In the genomic region with DNA sequence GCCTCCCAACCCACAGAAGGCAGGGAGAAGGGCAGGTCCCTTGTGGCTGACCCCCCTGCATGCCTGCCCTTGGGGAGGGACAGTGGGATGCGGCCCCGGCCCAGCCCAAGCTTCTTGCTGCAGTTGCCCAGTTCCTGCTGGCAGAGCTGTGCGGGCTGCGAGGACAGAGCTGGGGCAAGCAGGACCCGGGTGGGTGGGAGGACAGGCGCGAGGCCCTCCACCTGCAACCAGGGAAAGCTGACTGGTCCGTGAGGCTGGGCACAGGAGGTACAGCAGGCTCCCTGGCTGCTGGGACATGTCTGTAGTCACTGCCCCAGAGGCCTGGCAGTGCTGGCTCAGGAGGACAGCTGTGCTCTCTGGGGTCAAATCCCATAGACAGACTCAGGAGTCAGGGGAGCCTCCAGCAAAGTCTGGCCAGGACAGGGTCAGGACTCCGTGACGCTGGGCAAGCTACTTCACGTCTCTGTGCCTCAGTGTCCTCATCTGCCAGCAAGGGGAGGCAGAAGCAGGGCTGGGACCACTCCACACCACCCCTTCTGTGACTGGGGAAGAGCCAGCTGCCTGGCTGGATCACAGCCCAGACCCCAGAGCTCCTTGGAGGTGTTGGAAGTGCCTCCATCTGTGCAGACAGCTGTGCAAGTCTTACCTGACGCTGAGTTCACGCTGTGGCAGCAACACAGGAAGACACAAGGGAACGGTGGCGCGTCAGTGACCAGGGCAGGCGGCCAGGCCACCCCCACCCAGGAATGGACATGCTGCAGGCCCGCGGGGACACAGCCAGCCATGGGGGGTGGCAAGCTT, we compare ENCODE assay signal across 12 cellular contexts. TPM values are rescaled to one million over a fixed set of nuclear protein-coding genes. Genes with fewer than 3 reads are reported as not detected.
DNase-seq lines count a peak whose midpoint lies in the region; ATAC-seq, FAIRE-seq and TF ChIP-seq lines count a peak whose summit lies in the region.
"Had no signal": no experiment of that assay in that cellular context is flagged by ENCODE, and none has a peak within 500 bp of the region (broad histone marks: within the 10 kb centered on the region; RNA-seq: fewer than 3 reads in every experiment).

No MANE protein-coding gene starts in this region.

- CTCF ChIA-PET in H1 (lab: Charles Lee; ENCODE audit: partially characterized antibody): interaction anchor here (0.8 to 5.4 kb wide), 7 partner anchors 8 to 1083 kb away, joined by 3 to 28 read pairs (median 3); a partner anchor contains a TSS

- H2BK15ac ChIP-seq in H1 (ENCODE audit: low read length): no peak overlapping the region

- no peak for TF ChIP-seq RAD21 in H1 (IDR thresholded peaks at IDR 0.05 in 1 of 2, conservative IDR thresholded peaks at IDR 0.05 in 1 of 2; ENCODE audit: low read depth in 2 of 2, low read length in 2 of 2)

- H3K56ac ChIP-seq in H1 (replicated peaks; ENCODE audit: insufficient read length, low read depth, low read length): no peak overlapping the region

- no peak for FAIRE-seq in H1 (lab: Jason Lieb, UNC)
- FAIRE-seq: G401.6 had no signal

- H4K8ac ChIP-seq in H1 (ENCODE audit: extremely low read depth, insufficient read depth, low read length): peak overlapping the region; percentile 28; the same call in 1 of the 2 replicates

- peak overlapping the region; percentile 65; the same call in 1 of the 2 replicates for H2AK5ac ChIP-seq in H1 (ENCODE audit: low read depth, low read length)

- H3K23me2 ChIP-seq in H1 (ENCODE audit: low read depth, low read length): peaks cover 12% of the 10 kb centered on the region

- TF ChIP-seq CTCF in heart left ventricle (IDR thresholded peaks at IDR 0.05) (no peak), H1 (IDR thresholded peaks at IDR 0.05; ENCODE audit: control extremely low read depth in 1 of 3, insufficient read depth in 1 of 3, low read depth in 1 of 3, low read length in 3 of 3) (no peak), neural crest cell (conservative IDR thresholded peaks at IDR 0.05) (no peak), vagina (IDR thresholded peaks at IDR 0.05) (no peak)

- no peak overlapping the region; a peak in 1 of 7 replicates for H3K9ac ChIP-seq in H1 (replicated peaks in 1 of 4; ENCODE audit: extremely low read depth in 1 of 4, low read depth in 3 of 4, low read length in 3 of 4)

- H3K27me3 ChIP-seq in heart left ventricle (no peaks in the 10 kb centered on the region), H1 (replicated peaks in 1 of 4; ENCODE audit: control insufficient read depth in 3 of 4, extremely low read depth in 1 of 4, insufficient read depth in 3 of 4, low read length in 3 of 4) (no peaks in the 10 kb centered on the region), vagina (no peaks in the 10 kb centered on the region)
- H3K27me3 ChIP-seq: body of pancreas had no signal

- H2BK120ac ChIP-seq in H1 (replicated peaks; ENCODE audit: low read depth, low read length): no peak overlapping the region

- no peak overlapping the region for H4K5ac ChIP-seq in H1 (ENCODE audit: insufficient read length, low read depth, low read length)

- peaks cover 17 to 33% of the 10 kb centered on the region in 2 experiments for H4K20me1 ChIP-seq in H1 (replicated peaks in 1 of 2; ENCODE audit: control insufficient read depth in 1 of 2, insufficient read depth in 2 of 2, low read length in 2 of 2)

- peaks cover 13% of the 10 kb centered on the region for H3K4me1 Mint-ChIP-seq in neural crest cell

- H3K9me3 ChIP-seq in heart left ventricle (no peaks in the 10 kb centered on the region), H1 (ENCODE audit: insufficient read depth in 2 of 2, low read depth in 1 of 2, low read length in 1 of 2) (no peaks in the 10 kb centered on the region), vagina (no peaks in the 10 kb centered on the region)
- H3K9me3 ChIP-seq: body of pancreas had no signal

- no peak overlapping the region for H4K91ac ChIP-seq in H1 (replicated peaks; ENCODE audit: insufficient read length, low read length)

- peaks cover 4% of the 10 kb centered on the region for H3K27me3 Mint-ChIP-seq in neural crest cell (ENCODE audit: low read depth)

- H3K36me3 Mint-ChIP-seq in neural crest cell (ENCODE audit: low read depth): peaks cover 2% of the 10 kb centered on the region

- H2AFZ ChIP-seq in H1 (ENCODE audit: low read length): no peak overlapping the region

- ATAC-seq in heart left ventricle (no peak), Right ventricle myocardium inferior (no peak), GM18511 (IDR thresholded peaks at IDR 0.05; ENCODE audit: unreplicated experiment) (no peak)
- ATAC-seq: body of pancreas had no signal

- DNase-seq in heart left ventricle (peak in 4 of 5 donors; percentile 20 to 65 (median 36)), Right ventricle myocardium inferior (ENCODE audit: missing footprints) (no peak), H1 (ENCODE audit: low read depth in 1 of 2, low spot score in 2 of 2) (no peak), neural crest cell (ENCODE audit: low read depth, low spot score) (no peak), vagina (ENCODE audit: extremely low spot score in 2 of 2) (no peak), A172 (ENCODE audit: low spot score) (no peak), kidney glomerular epithelial cell (lab: John Stamatoyannopoulos, UW) (no peak)
- DNase-seq: NCI-H1092, SIG-M5 had no signal

- POLR2A ChIA-PET in H1 (lab: Charles Lee; ENCODE audit: partially characterized antibody): interaction anchor here (0.8 to 7.8 kb wide), 6 partner anchors 9 to 233 kb away, joined by 3 to 68 read pairs (median 6); a partner anchor contains a TSS

- 61 to 69% (median 65%) methylated on average over 11 to 19 of the region's 19 CpGs for WGBS in heart left ventricle, 4 donors
- 92% methylated on average over 17 of the region's 19 CpGs; no CpG with 5 or more reads in 1 of the 2 experiments for WGBS in H1 (ENCODE audit: extremely low coverage in 1 of 2, insufficient coverage in 1 of 2, insufficient read length in 1 of 2, insufficient replicate concordance in 2 of 2, low coverage in 1 of 2, low lambda C conversion rate in 2 of 2, missing lambda C conversion rate in 1 of 2), 2 experiments

- H3K14ac ChIP-seq in H1 (ENCODE audit: insufficient read length): no peak overlapping the region

- peak overlapping the region; percentile 60; the same call in 1 of the 2 replicates for H2BK12ac ChIP-seq in H1 (ENCODE audit: low read depth, low read length)

- H3K79me1 ChIP-seq in H1 (ENCODE audit: low read depth, low read length): peaks cover 5% of the 10 kb centered on the region

- no peak overlapping the region; the same call in 1 of the 2 replicates for H3K18ac ChIP-seq in H1 (ENCODE audit: extremely low read depth, low read length)

- no peak for TF ChIP-seq EP300 in H1 (IDR thresholded peaks at IDR 0.05; ENCODE audit: borderline replicate concordance in 1 of 2, low read depth in 2 of 2, low read length in 2 of 2)

- peaks cover 0 to 22% of the 10 kb centered on the region in 2 experiments; a peak in 1 of 4 replicates for H3K79me2 ChIP-seq in H1 (ENCODE audit: control insufficient read depth in 1 of 2, insufficient read depth in 2 of 2, low read length in 2 of 2)

- H2BK5ac ChIP-seq in H1 (ENCODE audit: low read depth, low read length): peak overlapping the region; percentile 78; the same call in 1 of the 2 replicates

- H3K27ac ChIP-seq in heart left ventricle: peak overlapping the region; percentile 46 to 81 (median 63)
- no peak overlapping the region; the same call in 1 of the 2 replicates for H3K27ac ChIP-seq in H1 (ENCODE audit: low read depth, low read length)
- peak overlapping the region; percentile 61 for H3K27ac ChIP-seq in vagina

- no peak overlapping the region for H3K4ac ChIP-seq in H1 (replicated peaks; ENCODE audit: insufficient read length, low read depth, low read length)

- H3K4me3 ChIP-seq in heart left ventricle (no peak overlapping the region), H1 (ENCODE audit: extremely low read depth in 1 of 4, insufficient read depth in 2 of 4, low read depth in 3 of 4, low read length in 4 of 4) (no peak overlapping the region), vagina (no peak overlapping the region)
- H3K4me3 ChIP-seq: body of pancreas had no signal

- H3K9me3 Mint-ChIP-seq in neural crest cell: no peaks in the 10 kb centered on the region

- H3K23ac ChIP-seq in H1 (ENCODE audit: insufficient read length): no peak overlapping the region

- peak overlapping the region; percentile 55 to 73; a peak in 2 of 4 replicates for H3K4me2 ChIP-seq in H1 (ENCODE audit: insufficient read depth in 1 of 2, low read depth in 2 of 2, low read length in 2 of 2)

- H3K27ac Mint-ChIP-seq in neural crest cell (ENCODE audit: unreplicated experiment): peak overlapping the region; percentile 6

- H3K36me3 ChIP-seq in heart left ventricle (peaks cover 0 to 73% (median 67%) of the 10 kb centered on the region in 9 donors), H1 (ENCODE audit: control insufficient read depth in 2 of 4, insufficient read depth in 4 of 4, low read length in 3 of 4) (peaks cover 3 to 21% (median 14%) of the 10 kb centered on the region in 4 experiments; a peak in 5 of 8 replicates), vagina (peaks cover 0 to 71% of the 10 kb centered on the region in 2 donors)

- TF ChIP-seq POLR2A in heart left ventricle (IDR thresholded peaks at IDR 0.05): no peak
- no peak for TF ChIP-seq POLR2A in H1 (IDR thresholded peaks at IDR 0.05; ENCODE audit: control extremely low read depth in 1 of 2, low read depth in 2 of 2, low read length in 2 of 2)
- TF ChIP-seq POLR2A in vagina (IDR thresholded peaks at IDR 0.05): no peak

- H3K4me1 ChIP-seq in heart left ventricle (peaks cover 0 to 53% (median 36%) of the 10 kb centered on the region in 12 donors), H1 (replicated peaks in 1 of 4; ENCODE audit: control insufficient read depth in 3 of 4, insufficient read depth in 4 of 4, low read length in 3 of 4) (peaks cover 0 to 28% (median 13%) of the 10 kb centered on the region in 4 experiments; a peak in 6 of 7 replicates), vagina (peaks cover 40% of the 10 kb centered on the region)

- no peak overlapping the region for H3K4me3 Mint-ChIP-seq in neural crest cell

- intact Hi-C loops in heart left ventricle (cut with DNase I) (no loop called here), Right ventricle myocardium inferior (cut with DNase I) (no loop called here), vagina (cut with DNase I) (no loop called here)

- H2BK20ac ChIP-seq in H1 (ENCODE audit: low read length): no peak overlapping the region

RNA-seq across cellular contexts. Expression of a gene that starts 13.0 kb away (rescaled TPM):
- total RNA-seq in heart left ventricle: 10 to 100 TPM; 27.7 to 43.8 (median 37.5) TPM
- polyA plus RNA-seq in heart left ventricle: 10 to 100 TPM; 27.7 to 49.7 TPM
- 52.0 TPM for total RNA-seq in Right ventricle myocardium inferior
- 36.5 and 37.4 TPM in 2 replicates for total RNA-seq in H1 (2021; fragmentation: NEBNext Ultra II Directional; extraction: Animal tissue kit (Norgen Biotek cat#: 25700))
- 91.2 and 106 TPM in 2 replicates for polyA plus RNA-seq in H1 (2011; rRNA removed)
- 73.4 TPM for polyA plus RNA-seq in H1 (2011; cell fraction: cytosol; rRNA removed)
- 243 TPM for polyA plus RNA-seq in H1 (2011; cell fraction: nucleus; rRNA removed)
- polyA plus RNA-seq in H1 (2012, experiment 1 of 2): 35.1 to 52.8 TPM (median 52.1 TPM) in 4 replicates
- polyA plus RNA-seq in H1 (2012, experiment 2 of 2): 34.5 TPM
- polyA plus RNA-seq in H1 (2013, experiment 1 of 2): 26.4 TPM
- 24.2 TPM for polyA plus RNA-seq in H1 (2013, experiment 2 of 2)
- polyA minus RNA-seq in H1 (2011; rRNA and poly(A)+ RNA removed): 26.5 and 36.3 TPM in 2 replicates
- 28.2 TPM for polyA minus RNA-seq in H1 (2011; cell fraction: cytosol; rRNA and poly(A)+ RNA removed)
- 52.8 TPM for polyA minus RNA-seq in H1 (2011; cell fraction: nucleus; rRNA and poly(A)+ RNA removed)
- total RNA-seq in neural crest cell: 39.3 and 39.9 TPM in 2 replicates
- 50.1 TPM for total RNA-seq in vagina
- total RNA-seq in A172 (2014; rRNA removed; shearing (Covaris generic)): 27.2 and 27.6 TPM in 2 replicates

RNA-seq across cellular contexts. Expression of a gene that starts 26.5 kb away (rescaled TPM):
- total RNA-seq in heart left ventricle (10 to 100 TPM in 8 of 9 donors, 1 to 10 TPM in 1; 7.3 to 15.9 (median 12.2) TPM), Right ventricle myocardium inferior (12.2 TPM), neural crest cell (33.0 and 34.0 TPM in 2 replicates), vagina (10.3 TPM)
- polyA plus RNA-seq in heart left ventricle (1 to 10 TPM; 7.7 to 9.3 TPM), H1 (2011; rRNA removed) (7.3 and 10.6 TPM in 2 replicates)
- total RNA-seq in H1 (2021; fragmentation: NEBNext Ultra II Directional; extraction: Animal tissue kit (Norgen Biotek cat#: 25700)): 26.6 and 27.0 TPM in 2 replicates
- 9.7 TPM for polyA plus RNA-seq in H1 (2011; cell fraction: cytosol; rRNA removed)
- 51.0 TPM for polyA plus RNA-seq in H1 (2011; cell fraction: nucleus; rRNA removed)
- 16.0 to 22.5 TPM (median 19.3 TPM) in 4 replicates for polyA plus RNA-seq in H1 (2012, experiment 1 of 2)
- 12.0 TPM for polyA plus RNA-seq in H1 (2012, experiment 2 of 2)
- polyA plus RNA-seq in H1 (2013, experiment 1 of 2): 9.5 TPM
- 9.1 TPM for polyA plus RNA-seq in H1 (2013, experiment 2 of 2)
- 4.1 and 5.5 TPM in 2 replicates for polyA minus RNA-seq in H1 (2011; rRNA and poly(A)+ RNA removed)
- polyA minus RNA-seq in H1 (2011; cell fraction: cytosol; rRNA and poly(A)+ RNA removed): 8.4 TPM
- polyA minus RNA-seq in H1 (2011; cell fraction: nucleus; rRNA and poly(A)+ RNA removed): 9.1 TPM
- 16.8 and 17.0 TPM in 2 replicates for total RNA-seq in A172 (2014; rRNA removed; shearing (Covaris generic))

RNA-seq across cellular contexts. Expression of a gene that starts 36.2 kb away (rescaled TPM):
- total RNA-seq in heart left ventricle (1 to 10 TPM; 3.1 to 6.3 (median 4.3) TPM), Right ventricle myocardium inferior (5.7 TPM), neural crest cell (6.4 and 8.0 TPM in 2 replicates), vagina (11.8 TPM)
- polyA plus RNA-seq in heart left ventricle (1 to 10 TPM; 4.8 to 6.0 TPM), H1 (2011; rRNA removed) (5.2 and 6.4 TPM in 2 replicates)
- 3.0 and 3.8 TPM in 2 replicates for total RNA-seq in H1 (2021; fragmentation: NEBNext Ultra II Directional; extraction: Animal tissue kit (Norgen Biotek cat#: 25700))
- polyA plus RNA-seq in H1 (2011; cell fraction: cytosol; rRNA removed): 5.1 TPM
- polyA plus RNA-seq in H1 (2011; cell fraction: nucleus; rRNA removed): 32.2 TPM
- 4.0 to 6.6 TPM (median 6.2 TPM) in 4 replicates for polyA plus RNA-seq in H1 (2012, experiment 1 of 2)
- 4.8 TPM for polyA plus RNA-seq in H1 (2012, experiment 2 of 2)
- 4.6 TPM for polyA plus RNA-seq in H1 (2013, experiment 1 of 2)
- polyA plus RNA-seq in H1 (2013, experiment 2 of 2): 3.6 TPM
- 0.73 and 1.1 TPM in 2 replicates for polyA minus RNA-seq in H1 (2011; rRNA and poly(A)+ RNA removed)
- polyA minus RNA-seq in H1 (2011; cell fraction: cytosol; rRNA and poly(A)+ RNA removed): 1.6 TPM
- polyA minus RNA-seq in H1 (2011; cell fraction: nucleus; rRNA and poly(A)+ RNA removed): 1.4 TPM
- 0.77 TPM in 1 of 2 replicates, not detected in the other for total RNA-seq in A172 (2014; rRNA removed; shearing (Covaris generic))

RNA-seq across cellular contexts. Expression of a gene that starts 37.7 kb away (rescaled TPM):
- 10 to 100 TPM; 41.4 to 62.6 (median 47.6) TPM for total RNA-seq in heart left ventricle
- polyA plus RNA-seq in heart left ventricle: 10 to 100 TPM; 31.0 to 58.5 TPM
- total RNA-seq in Right ventricle myocardium inferior: 46.4 TPM
- 76.9 and 80.7 TPM in 2 replicates for total RNA-seq in H1 (2021; fragmentation: NEBNext Ultra II Directional; extraction: Animal tissue kit (Norgen Biotek cat#: 25700))
- polyA plus RNA-seq in H1 (2011; rRNA removed): 27.9 and 42.8 TPM in 2 replicates
- polyA plus RNA-seq in H1 (2011; cell fraction: cytosol; rRNA removed): 58.0 TPM
- polyA plus RNA-seq in H1 (2011; cell fraction: nucleus; rRNA removed): 66.9 TPM
- 70.7 to 88.3 TPM (median 83.6 TPM) in 4 replicates for polyA plus RNA-seq in H1 (2012, experiment 1 of 2)
- 54.3 TPM for polyA plus RNA-seq in H1 (2012, experiment 2 of 2)
- polyA plus RNA-seq in H1 (2013, experiment 1 of 2): 41.9 TPM
- 38.8 TPM for polyA plus RNA-seq in H1 (2013, experiment 2 of 2)
- 44.2 and 52.8 TPM in 2 replicates for polyA minus RNA-seq in H1 (2011; rRNA and poly(A)+ RNA removed)
- 36.3 TPM for polyA minus RNA-seq in H1 (2011; cell fraction: cytosol; rRNA and poly(A)+ RNA removed)
- 23.1 TPM for polyA minus RNA-seq in H1 (2011; cell fraction: nucleus; rRNA and poly(A)+ RNA removed)
- total RNA-seq in neural crest cell: 77.4 and 81.5 TPM in 2 replicates
- total RNA-seq in vagina: 50.6 TPM
- 74.2 and 74.7 TPM in 2 replicates for total RNA-seq in A172 (2014; rRNA removed; shearing (Covaris generic))

RNA-seq across cellular contexts. Expression of a gene that starts 48.3 kb away (rescaled TPM):
- total RNA-seq in heart left ventricle: 10 to 100 TPM; 34.8 to 57.1 (median 46.1) TPM
- polyA plus RNA-seq in heart left ventricle: 10 to 100 TPM; 21.1 to 46.3 TPM
- total RNA-seq in Right ventricle myocardium inferior: 41.4 TPM
- 31.2 and 32.8 TPM in 2 replicates for total RNA-seq in H1 (2021; fragmentation: NEBNext Ultra II Directional; extraction: Animal tissue kit (Norgen Biotek cat#: 25700))
- polyA plus RNA-seq in H1 (2011; rRNA removed): 19.2 and 25.0 TPM in 2 replicates
- 22.5 TPM for polyA plus RNA-seq in H1 (2011; cell fraction: cytosol; rRNA removed)
- 27.7 TPM for polyA plus RNA-seq in H1 (2011; cell fraction: nucleus; rRNA removed)
- polyA plus RNA-seq in H1 (2012, experiment 1 of 2): 21.6 to 26.2 TPM (median 23.4 TPM) in 4 replicates
- 21.6 TPM for polyA plus RNA-seq in H1 (2012, experiment 2 of 2)
- polyA plus RNA-seq in H1 (2013, experiment 1 of 2): 15.5 TPM
- polyA plus RNA-seq in H1 (2013, experiment 2 of 2): 16.2 TPM
- polyA minus RNA-seq in H1 (2011; rRNA and poly(A)+ RNA removed): 25.3 and 25.7 TPM in 2 replicates
- 19.9 TPM for polyA minus RNA-seq in H1 (2011; cell fraction: cytosol; rRNA and poly(A)+ RNA removed)
- polyA minus RNA-seq in H1 (2011; cell fraction: nucleus; rRNA and poly(A)+ RNA removed): 13.3 TPM
- total RNA-seq in neural crest cell: 46.9 and 47.3 TPM in 2 replicates
- total RNA-seq in vagina: 25.8 TPM
- 48.1 and 50.2 TPM in 2 replicates for total RNA-seq in A172 (2014; rRNA removed; shearing (Covaris generic))

Comparison
In these comparisons a context has a peak if more than half of its experiments do, and no peak if none do; other contexts are left out.
1. DNase-seq: peak in heart left ventricle (4 of 5); none in Right ventricle myocardium inferior (single experiment), H1 (0 of 2), neural crest cell (single experiment), vagina (0 of 2), A172 (single experiment) and kidney glomerular epithelial cell (single experiment).